10 cellular contexts compared by ENCODE assay signal in the genomic region with DNA sequence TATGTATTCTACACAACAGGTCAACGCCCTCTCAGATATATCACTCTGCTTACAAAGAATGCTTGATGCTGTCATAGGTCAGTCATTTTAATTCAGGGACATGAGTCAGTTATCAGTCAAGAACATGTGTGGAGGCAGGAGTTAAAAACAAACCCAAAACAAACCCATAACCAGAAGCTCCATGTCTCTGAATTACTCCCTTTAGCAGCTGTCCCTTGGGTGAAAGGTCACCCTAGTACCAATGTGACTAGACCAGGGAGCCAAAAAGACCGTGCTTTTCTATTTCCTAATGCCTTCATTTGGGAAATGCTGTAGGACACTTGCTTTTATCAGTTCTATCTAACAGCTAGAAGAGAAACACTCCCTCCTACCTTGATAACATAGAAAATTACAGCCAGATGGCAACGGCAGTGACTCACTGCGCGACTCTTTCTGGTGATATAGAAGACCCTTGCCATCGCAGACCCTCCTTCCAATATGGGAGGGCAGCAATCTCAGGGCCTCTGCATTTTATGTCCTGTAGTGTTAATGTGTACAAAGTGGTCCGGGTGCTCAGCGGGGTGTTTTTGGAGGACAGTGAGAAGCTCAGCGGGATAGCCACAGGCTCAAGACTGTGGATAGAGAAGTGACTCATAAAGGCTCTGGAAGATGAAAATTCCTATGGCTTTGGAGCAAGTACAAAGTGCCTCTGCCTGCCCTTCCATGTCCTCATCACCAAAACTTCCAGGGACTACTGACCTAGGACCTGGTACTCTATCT. TPM values are rescaled to one million over a fixed set of nuclear protein-coding genes. Genes with fewer than 3 reads are reported as not detected.
DNase-seq lines count a peak whose midpoint lies in the region; ATAC-seq and TF ChIP-seq lines count a peak whose summit lies in the region.
"Had no signal": no experiment of that assay in that cellular context is flagged by ENCODE, and none has a peak within 500 bp of the region (broad histone marks: within the 10 kb centered on the region; RNA-seq: fewer than 3 reads in every experiment).

No MANE protein-coding gene starts in this region.

- no peaks in the 10 kb centered on the region for H3K4me1 ChIP-seq in H9 (ENCODE audit: insufficient read depth, low read length)

- no peak overlapping the region for H2BK12ac ChIP-seq in H9 (ENCODE audit: insufficient read length, low read depth, low read length)

- peak; percentile 31 for DNase-seq in H4 (ENCODE audit: low spot score)
- peak; percentile 69 for DNase-seq in fibroblast of the aortic adventitia (ENCODE audit: low read depth)
- peak; percentile 64 for DNase-seq in renal cortical epithelial cell (ENCODE audit: low read depth)
- DNase-seq in coronary artery (ENCODE audit: low spot score) = no peak
- DNase-seq in mesenteric fat pad (ENCODE audit: low spot score) = no peak
- DNase-seq in H9 = no peak
- DNase-seq: midbrain, NCI-H1092 had no signal

- no peak overlapping the region for H3K14ac ChIP-seq in H9 (ENCODE audit: insufficient read depth, low read length)

- H3K9me3 Mint-ChIP-seq in H9 = no peaks in the 10 kb centered on the region

- no peak overlapping the region for H2BK20ac ChIP-seq in H9 (ENCODE audit: low read depth, low read length, poor library complexity, severe bottlenecking)

- H2BK120ac ChIP-seq in H9 (ENCODE audit: low read depth, low read length, poor library complexity, severe bottlenecking) = no peak overlapping the region

- no peak overlapping the region for H3K4me2 ChIP-seq in H9 (ENCODE audit: insufficient read depth, insufficient read length, low read length)

- no peak overlapping the region for H4K5ac ChIP-seq in H9 (ENCODE audit: insufficient read length, low read depth, low read length)

- H3K18ac ChIP-seq in H9 (ENCODE audit: insufficient read length, low read depth, low read length) = no peak overlapping the region

- no peaks in the 10 kb centered on the region for H3K79me2 ChIP-seq in H9 (ENCODE audit: insufficient read depth, low read length)

- no peak overlapping the region for H4K8ac ChIP-seq in H9 (replicated peaks; ENCODE audit: insufficient read length, low read depth, low read length)

- no peaks in the 10 kb centered on the region; the same call in 1 of the 2 replicates for H3K27me3 ChIP-seq in H9 (ENCODE audit: insufficient read depth, low read length)

- no peak overlapping the region for H3K23ac ChIP-seq in H9 (ENCODE audit: insufficient read length, low read depth, low read length)

- no peak overlapping the region for H2AFZ ChIP-seq in H9 (ENCODE audit: low read length)

- no peak overlapping the region for H2BK5ac ChIP-seq in H9 (ENCODE audit: insufficient read length, low read length)

- H3K79me1 ChIP-seq in H9 (ENCODE audit: insufficient read depth, low read depth, low read length, poor library complexity, severe bottlenecking) = no peaks in the 10 kb centered on the region

- no peak overlapping the region for H3K56ac ChIP-seq in H9 (ENCODE audit: insufficient read length, low read depth, low read length)

- no peak overlapping the region for H3T11ph ChIP-seq in H9 (ENCODE audit: low read length)

- peaks cover 24 to 53% of the 10 kb centered on the region in 2 experiments for H3K4me1 Mint-ChIP-seq in H9

- peak overlapping the region in 1 of 2 donors; percentile 9 for H3K27ac ChIP-seq in coronary artery
- no peak overlapping the region for H3K27ac ChIP-seq in H9 (ENCODE audit: insufficient read length, low read depth, low read length)

- WGBS in H9 (ENCODE audit: extremely low coverage, insufficient read length, low lambda C conversion rate) = no CpG with 5 or more reads among the region's 9 CpGs

- H3K9me3 ChIP-seq in H9 (ENCODE audit: control insufficient read depth, low read depth, low read length) = no peaks in the 10 kb centered on the region

- peaks cover 17 to 42% (median 36%) of the 10 kb centered on the region in 3 experiments for H3K36me3 Mint-ChIP-seq in H9 (ENCODE audit: insufficient read depth in 1 of 3, low read depth in 3 of 3)

- H3K4me3 ChIP-seq in fibroblast of the aortic adventitia (ENCODE audit: low read depth, low read length) (no peak overlapping the region), coronary artery (no peak overlapping the region)

- H3K27me3 Mint-ChIP-seq in H9 (ENCODE audit: low read depth) = no peaks in the 10 kb centered on the region

- no peak overlapping the region for H2BK15ac ChIP-seq in H9 (ENCODE audit: low read depth, low read length)

- ATAC-seq in SK-N-SH treated with all-trans-retinoic acid at 6 μM for 48 hours (peak; percentile 92), HG03354 (IDR thresholded peaks at IDR 0.05; ENCODE audit: poor library complexity, severe bottlenecking, unreplicated experiment) (no peak)

- no peaks in the 10 kb centered on the region for H4K20me1 ChIP-seq in H9 (ENCODE audit: control insufficient read depth, insufficient read depth, insufficient read length)

- H2AK5ac ChIP-seq in H9 (ENCODE audit: insufficient read length, low read length) = no peak overlapping the region

- H3K27ac Mint-ChIP-seq in H9 = peak overlapping the region in 1 of 3 experiments; percentile 41; a peak in 1 of 7 replicates

- no peaks in the 10 kb centered on the region for H3K23me2 ChIP-seq in H9 (ENCODE audit: insufficient read length, low read depth, low read length, poor library complexity, severe bottlenecking)

- H3K4ac ChIP-seq in H9 (ENCODE audit: low read depth, low read length) = no peak overlapping the region

- no peak overlapping the region for H4K91ac ChIP-seq in H9 (ENCODE audit: insufficient read length, low read depth, low read length)

- no peak overlapping the region for H3K9ac ChIP-seq in H9 (ENCODE audit: extremely low read depth, insufficient read length, low read length)

- H3K4me3 Mint-ChIP-seq in H9 = no peak overlapping the region

- TF ChIP-seq CTCF in fibroblast of the aortic adventitia (IDR thresholded peaks at IDR 0.05; ENCODE audit: insufficient read depth, low read length) = no peak
- no peak for TF ChIP-seq CTCF in coronary artery (IDR thresholded peaks at IDR 0.05)
- no peak for TF ChIP-seq CTCF in H9 (conservative IDR thresholded peaks at IDR 0.05)

TF ChIP-seq in SK-N-SH treated with all-trans-retinoic acid at 6 μM for 48 hours, 23 proteins besides CTCF, POLR2A, EP300 and RAD21 (continues in another document):
- TF ChIP-seq, protein P1, sequence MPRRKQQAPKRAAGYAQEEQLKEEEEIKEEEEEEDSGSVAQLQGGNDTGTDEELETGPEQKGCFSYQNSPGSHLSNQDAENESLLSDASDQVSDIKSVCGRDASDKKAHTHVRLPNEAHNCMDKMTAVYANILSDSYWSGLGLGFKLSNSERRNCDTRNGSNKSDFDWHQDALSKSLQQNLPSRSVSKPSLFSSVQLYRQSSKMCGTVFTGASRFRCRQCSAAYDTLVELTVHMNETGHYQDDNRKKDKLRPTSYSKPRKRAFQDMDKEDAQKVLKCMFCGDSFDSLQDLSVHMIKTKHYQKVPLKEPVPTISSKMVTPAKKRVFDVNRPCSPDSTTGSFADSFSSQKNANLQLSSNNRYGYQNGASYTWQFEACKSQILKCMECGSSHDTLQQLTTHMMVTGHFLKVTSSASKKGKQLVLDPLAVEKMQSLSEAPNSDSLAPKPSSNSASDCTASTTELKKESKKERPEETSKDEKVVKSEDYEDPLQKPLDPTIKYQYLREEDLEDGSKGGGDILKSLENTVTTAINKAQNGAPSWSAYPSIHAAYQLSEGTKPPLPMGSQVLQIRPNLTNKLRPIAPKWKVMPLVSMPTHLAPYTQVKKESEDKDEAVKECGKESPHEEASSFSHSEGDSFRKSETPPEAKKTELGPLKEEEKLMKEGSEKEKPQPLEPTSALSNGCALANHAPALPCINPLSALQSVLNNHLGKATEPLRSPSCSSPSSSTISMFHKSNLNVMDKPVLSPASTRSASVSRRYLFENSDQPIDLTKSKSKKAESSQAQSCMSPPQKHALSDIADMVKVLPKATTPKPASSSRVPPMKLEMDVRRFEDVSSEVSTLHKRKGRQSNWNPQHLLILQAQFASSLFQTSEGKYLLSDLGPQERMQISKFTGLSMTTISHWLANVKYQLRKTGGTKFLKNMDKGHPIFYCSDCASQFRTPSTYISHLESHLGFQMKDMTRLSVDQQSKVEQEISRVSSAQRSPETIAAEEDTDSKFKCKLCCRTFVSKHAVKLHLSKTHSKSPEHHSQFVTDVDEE (CRISPR knock-in tag; IDR thresholded peaks at IDR 0.05) = no peak
- TF ChIP-seq ESRRG (CRISPR knock-in tag; IDR thresholded peaks at IDR 0.05) (no peak), TCF4 (CRISPR knock-in tag; IDR thresholded peaks at IDR 0.05; ENCODE audit: borderline replicate concordance) (peak; percentile 64; the same call in 1 of the 2 replicates), ZNF565 (CRISPR knock-in tag; conservative IDR thresholded peaks at IDR 0.05; ENCODE audit: low read depth) (0 out of 2 replicates have a peak, but pooled peaks have one; percentile 13), BACH2 (CRISPR knock-in tag; IDR thresholded peaks at IDR 0.05; ENCODE audit: borderline replicate concordance) (no peak), ISL1 (CRISPR knock-in tag; IDR thresholded peaks at IDR 0.05) (peak; percentile 29; the same call in 1 of the 2 replicates), ZFP30 (CRISPR knock-in tag; IDR thresholded peaks at IDR 0.05) (no peak), ZFP3 (CRISPR knock-in tag; IDR thresholded peaks at IDR 0.05) (no peak)
- TF ChIP-seq, protein P2, sequence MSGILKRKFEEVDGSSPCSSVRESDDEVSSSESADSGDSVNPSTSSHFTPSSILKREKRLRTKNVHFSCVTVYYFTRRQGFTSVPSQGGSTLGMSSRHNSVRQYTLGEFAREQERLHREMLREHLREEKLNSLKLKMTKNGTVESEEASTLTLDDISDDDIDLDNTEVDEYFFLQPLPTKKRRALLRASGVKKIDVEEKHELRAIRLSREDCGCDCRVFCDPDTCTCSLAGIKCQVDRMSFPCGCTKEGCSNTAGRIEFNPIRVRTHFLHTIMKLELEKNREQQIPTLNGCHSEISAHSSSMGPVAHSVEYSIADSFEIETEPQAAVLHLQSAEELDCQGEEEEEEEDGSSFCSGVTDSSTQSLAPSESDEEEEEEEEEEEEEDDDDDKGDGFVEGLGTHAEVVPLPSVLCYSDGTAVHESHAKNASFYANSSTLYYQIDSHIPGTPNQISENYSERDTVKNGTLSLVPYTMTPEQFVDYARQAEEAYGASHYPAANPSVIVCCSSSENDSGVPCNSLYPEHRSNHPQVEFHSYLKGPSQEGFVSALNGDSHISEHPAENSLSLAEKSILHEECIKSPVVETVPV (CRISPR knock-in tag; IDR thresholded peaks at IDR 0.05) = no peak

RNA-seq across cellular contexts. Expression of a gene that starts 24.8 kb away (rescaled TPM):
- not detected in 2 replicates for total RNA-seq in H4 (2014; rRNA removed; shearing (Covaris generic))
- total RNA-seq in fibroblast of the aortic adventitia (ENCODE audit: low replicate concordance) (not detected in 2 replicates), renal cortical epithelial cell (not detected in 2 replicates), mesenteric fat pad (not detected), H9 (2021) (not detected in 2 replicates)

Comparison
In these comparisons a context has a peak if more than half of its experiments do, and no peak if none do; other contexts are left out.
1. DNase-seq: peak in H4 (single experiment), fibroblast of the aortic adventitia (single experiment) and renal cortical epithelial cell (single experiment); none in coronary artery (single experiment), mesenteric fat pad (single experiment) and H9 (single experiment).